In genomic region chr1:201500670-201501120, GRCh38 we compare ENCODE assay signal across 12 cellular contexts. TPM values are rescaled to one million over a fixed set of nuclear protein-coding genes. Genes with fewer than 3 reads are reported as not detected.
DNase-seq lines count a peak whose midpoint lies in the region; ATAC-seq and TF ChIP-seq lines count a peak whose summit lies in the region.
"Had no signal": no experiment of that assay in that cellular context is flagged by ENCODE, and none has a peak within 500 bp of the region (broad histone marks: within the 10 kb centered on the region; RNA-seq: fewer than 3 reads in every experiment).

No MANE protein-coding gene starts in this region.

- no peak overlapping the region for H3K4me3 Mint-ChIP-seq in dendritic cell treated with granulocyte-macrophage colony-stimulating factor and Interleukin-4, amounts not matched to agents 40 ng/mL and 50 ng/mL, for 4 days
- no peak overlapping the region for H3K4me3 Mint-ChIP-seq in naive thymus-derived CD4-positive, alpha-beta T cell
- H3K4me3 Mint-ChIP-seq: activated T-cell treated with anti-CD3 and anti-CD28 coated beads, Interleukin-2, amount 50 U/mL, for 72 hours; natural killer cell treated with Interleukin-12 subunit alpha and Interleukin-12 subunit beta and Interleukin-15 and Interleukin-18, amount 100 ng/mL, for 72 hours; T-helper 1 cell treated with Interleukin-12 subunit alpha and Interleukin-12 subunit beta and Interleukin-4 antibody, amounts not matched to agents 30 μg/mL and 1 μg/mL, for 36 hours had no signal

- no peaks in the 10 kb centered on the region for H3K9me3 ChIP-seq in HUES6 (ENCODE audit: control insufficient read depth, insufficient read depth, low read depth, low read length)
- no peaks in the 10 kb centered on the region for H3K9me3 ChIP-seq in liver (ENCODE audit: control insufficient read depth in 4 of 4, low read length in 3 of 4)
- H3K9me3 ChIP-seq in smooth muscle cell (replicated peaks; ENCODE audit: low read depth): no peaks in the 10 kb centered on the region
- no peaks in the 10 kb centered on the region for H3K9me3 ChIP-seq in naive thymus-derived CD4-positive, alpha-beta T cell (ENCODE audit: control insufficient read depth in 2 of 3, low read length in 3 of 3)

- 31% methylated on average over 4 of the region's 4 CpGs for WGBS in liver
- 66% methylated on average over 4 of the region's 4 CpGs for WGBS in smooth muscle cell (ENCODE audit: low lambda C conversion rate)

- POLR2A ChIA-PET in naive thymus-derived CD4-positive, alpha-beta T cell (lab: Charles Lee): no interaction called here

- peaks cover 68% of the 10 kb centered on the region for H3K36me3 Mint-ChIP-seq in dendritic cell treated with granulocyte-macrophage colony-stimulating factor and Interleukin-4, amounts not matched to agents 40 ng/mL and 50 ng/mL, for 4 days (ENCODE audit: low read depth)
- peaks cover 0 to 7% (median under 1%) of the 10 kb centered on the region in 5 donors for H3K36me3 Mint-ChIP-seq in naive thymus-derived CD4-positive, alpha-beta T cell
- H3K36me3 Mint-ChIP-seq: natural killer cell treated with Interleukin-12 subunit alpha and Interleukin-12 subunit beta and Interleukin-15 and Interleukin-18, amount 100 ng/mL, for 72 hours had no signal

- CTCF ChIA-PET in naive thymus-derived CD4-positive, alpha-beta T cell (lab: Charles Lee): interaction anchor here (0.6 to 4.3 kb wide), 3 partner anchors 11 to 460 kb away, joined by 9 to 29 read pairs (median 10); no protein-coding TSS in a partner anchor

- H4K20me1 ChIP-seq in smooth muscle cell (ENCODE audit: low read depth): peaks cover 47% of the 10 kb centered on the region

- TF ChIP-seq CTCF in liver (IDR thresholded peaks at IDR 0.05; ENCODE audit: low read depth, low read length, missing input control) (no peak), smooth muscle cell (IDR thresholded peaks at IDR 0.05; ENCODE audit: borderline replicate concordance, insufficient read depth, poor library complexity, severe bottlenecking) (no peak)

- no peaks in the 10 kb centered on the region for H3K27me3 Mint-ChIP-seq in dendritic cell treated with granulocyte-macrophage colony-stimulating factor and Interleukin-4, amounts not matched to agents 40 ng/mL and 50 ng/mL, for 4 days
- no peaks in the 10 kb centered on the region for H3K27me3 Mint-ChIP-seq in naive thymus-derived CD4-positive, alpha-beta T cell
- H3K27me3 Mint-ChIP-seq: natural killer cell treated with Interleukin-12 subunit alpha and Interleukin-12 subunit beta and Interleukin-15 and Interleukin-18, amount 100 ng/mL, for 72 hours had no signal

- H3K27me3 ChIP-seq in HUES6 (ENCODE audit: control insufficient read depth, insufficient read depth, low read length): no peaks in the 10 kb centered on the region
- H3K27me3 ChIP-seq in liver (ENCODE audit: control insufficient read depth in 4 of 4, insufficient read depth in 4 of 4, low read length in 3 of 4): no peaks in the 10 kb centered on the region
- no peaks in the 10 kb centered on the region for H3K27me3 ChIP-seq in smooth muscle cell (ENCODE audit: low read depth)
- no peaks in the 10 kb centered on the region for H3K27me3 ChIP-seq in naive thymus-derived CD4-positive, alpha-beta T cell (ENCODE audit: control insufficient read depth in 2 of 2, insufficient read depth in 2 of 2, low read length in 2 of 2)

- intact Hi-C loops in dendritic cell treated with granulocyte-macrophage colony-stimulating factor and Interleukin-4, amounts not matched to agents 40 ng/mL and 50 ng/mL, for 4 days (cut with micrococcal nuclease): no loop called here
- intact Hi-C loops in naive thymus-derived CD4-positive, alpha-beta T cell (cut with micrococcal nuclease): loop anchor here (10.0 kb wide), 2 partner anchors 476 to 486 kb away; partner anchors contain the start of gene KIF21B (in 1 of the 2)

- peaks cover 80% of the 10 kb centered on the region for H3K79me2 ChIP-seq in smooth muscle cell (ENCODE audit: low read depth)

- peak overlapping the region; percentile 32 for H3K27ac Mint-ChIP-seq in dendritic cell treated with granulocyte-macrophage colony-stimulating factor and Interleukin-4, amounts not matched to agents 40 ng/mL and 50 ng/mL, for 4 days
- H3K27ac Mint-ChIP-seq in naive thymus-derived CD4-positive, alpha-beta T cell: no peak overlapping the region
- H3K27ac Mint-ChIP-seq: activated T-cell treated with anti-CD3 and anti-CD28 coated beads, Interleukin-2, amount 50 U/mL, for 72 hours; natural killer cell treated with Interleukin-12 subunit alpha and Interleukin-12 subunit beta and Interleukin-15 and Interleukin-18, amount 100 ng/mL, for 72 hours; T-helper 1 cell treated with Interleukin-12 subunit alpha and Interleukin-12 subunit beta and Interleukin-4 antibody, amounts not matched to agents 30 μg/mL and 1 μg/mL, for 36 hours had no signal

- H3K4me1 ChIP-seq in HUES6 (ENCODE audit: control insufficient read depth, insufficient read depth, low read length) (peaks cover 55% of the 10 kb centered on the region), liver (ENCODE audit: control insufficient read depth in 4 of 4, insufficient read depth in 4 of 4, low read length in 3 of 4) (peaks cover 30 to 92% (median 88%) of the 10 kb centered on the region in 4 donors), smooth muscle cell (ENCODE audit: low read depth) (peaks cover 50% of the 10 kb centered on the region)
- H3K4me1 ChIP-seq in naive thymus-derived CD4-positive, alpha-beta T cell (ENCODE audit: control insufficient read depth in 2 of 2, insufficient read depth in 2 of 2, low read length in 2 of 2): peaks cover 3 to 8% of the 10 kb centered on the region in 2 donors

- H3K9me3 Mint-ChIP-seq in dendritic cell treated with granulocyte-macrophage colony-stimulating factor and Interleukin-4, amounts not matched to agents 40 ng/mL and 50 ng/mL, for 4 days: no peaks in the 10 kb centered on the region
- no peaks in the 10 kb centered on the region for H3K9me3 Mint-ChIP-seq in naive thymus-derived CD4-positive, alpha-beta T cell
- H3K9me3 Mint-ChIP-seq: activated T-cell treated with anti-CD3 and anti-CD28 coated beads, Interleukin-2, amount 50 U/mL, for 72 hours; natural killer cell treated with Interleukin-12 subunit alpha and Interleukin-12 subunit beta and Interleukin-15 and Interleukin-18, amount 100 ng/mL, for 72 hours; T-helper 1 cell treated with Interleukin-12 subunit alpha and Interleukin-12 subunit beta and Interleukin-4 antibody, amounts not matched to agents 30 μg/mL and 1 μg/mL, for 36 hours had no signal

- DNase-seq in smooth muscle cell (lab: John Stamatoyannopoulos, UW; ENCODE audit: unreplicated experiment) (no peak), NCI-H510A treated with DMSO at 0.1 percent for 48 hours (lab: John Stamatoyannopoulos, UW) (no peak), GOT3 (lab: John Stamatoyannopoulos, UW) (no peak)
- no peak for DNase-seq in naive thymus-derived CD4-positive, alpha-beta T cell
- DNase-seq: activated T-cell treated with anti-CD3 and anti-CD28 coated beads, Interleukin-2, amount 50 U/mL, for 72 hours; Calu3 had no signal

- H3K4me3 ChIP-seq in HUES6 (ENCODE audit: low read depth, low read length) (no peak overlapping the region), liver (ENCODE audit: low read depth in 1 of 3, low read length in 3 of 3) (peak overlapping the region; percentile 1 to 20 (median 5)), smooth muscle cell (no peak overlapping the region)
- H3K4me3 ChIP-seq in naive thymus-derived CD4-positive, alpha-beta T cell (ENCODE audit: low read length): no peak overlapping the region

- H3F3A ChIP-seq in smooth muscle cell (ENCODE audit: low read depth): peaks cover 37% of the 10 kb centered on the region

- H3K36me3 ChIP-seq in HUES6 (ENCODE audit: control insufficient read depth, insufficient read depth, low read length): no peaks in the 10 kb centered on the region
- H3K36me3 ChIP-seq in liver (ENCODE audit: control insufficient read depth in 4 of 4, insufficient read depth in 3 of 4, low read depth in 1 of 4, low read length in 3 of 4): peaks cover 0 to under 1% (median 0%) of the 10 kb centered on the region in 4 donors
- H3K36me3 ChIP-seq in smooth muscle cell (ENCODE audit: low read depth): no peaks in the 10 kb centered on the region
- H3K36me3 ChIP-seq in naive thymus-derived CD4-positive, alpha-beta T cell (ENCODE audit: control insufficient read depth in 2 of 3, insufficient read depth in 3 of 3, low read length in 3 of 3): peaks cover 0 to 7% (median 0%) of the 10 kb centered on the region in 3 experiments

- no peak for ATAC-seq in naive thymus-derived CD4-positive, alpha-beta T cell
- no peak for ATAC-seq in GM21515 (IDR thresholded peaks at IDR 0.05; ENCODE audit: unreplicated experiment)
- ATAC-seq: activated T-cell treated with anti-CD3 and anti-CD28 coated beads, Interleukin-2, amount 50 U/mL, for 72 hours; natural killer cell treated with Interleukin-12 subunit alpha and Interleukin-12 subunit beta and Interleukin-15 and Interleukin-18, amount 100 ng/mL, for 72 hours had no signal

- no peak overlapping the region for H2AFZ ChIP-seq in smooth muscle cell (ENCODE audit: low read depth)

- TF ChIP-seq RAD21 in liver (IDR thresholded peaks at IDR 0.05): peak in 1 of 2 donors; percentile 46

- H3K4me2 ChIP-seq in smooth muscle cell: peak overlapping the region; percentile 63

- peak overlapping the region; percentile 43 for H3K9ac ChIP-seq in HUES6 (ENCODE audit: low read length)
- peak overlapping the region in 1 of 2 donors; percentile 47 for H3K9ac ChIP-seq in liver (ENCODE audit: low read depth in 1 of 2, low read length in 2 of 2)
- peak overlapping the region; percentile 17 for H3K9ac ChIP-seq in smooth muscle cell (ENCODE audit: low read depth)

- H3K4me1 Mint-ChIP-seq in dendritic cell treated with granulocyte-macrophage colony-stimulating factor and Interleukin-4, amounts not matched to agents 40 ng/mL and 50 ng/mL, for 4 days (ENCODE audit: low read depth): peaks cover 74% of the 10 kb centered on the region
- H3K4me1 Mint-ChIP-seq in naive thymus-derived CD4-positive, alpha-beta T cell: peaks cover 23 to 35% (median 28%) of the 10 kb centered on the region in 7 donors

- peak overlapping the region; percentile 20; the same call in 1 of the 2 replicates for H3K27ac ChIP-seq in HUES6 (ENCODE audit: low read depth, low read length)
- H3K27ac ChIP-seq in liver (ENCODE audit: low read depth in 1 of 2, low read length in 2 of 2): peak overlapping the region; percentile 81 to 93
- peak overlapping the region; percentile 53 for H3K27ac ChIP-seq in smooth muscle cell (ENCODE audit: low read depth)
- no peak overlapping the region for H3K27ac ChIP-seq in naive thymus-derived CD4-positive, alpha-beta T cell (ENCODE audit: low read depth, low read length)

RNA-seq across cellular contexts. Expression of gene CSRP1, which starts 6.2 kb away (rescaled TPM):
- total RNA-seq in liver (10 to 100 TPM; 42.7 to 96.9 TPM), smooth muscle cell (317 and 345 TPM in 2 replicates)
- polyA plus RNA-seq in liver (10 to 100 TPM; 49.3 to 87.2 TPM), smooth muscle cell (202 and 215 TPM in 2 replicates)
- 10 to 100 TPM; 24.2 to 83.1 (median 37.7) TPM for total RNA-seq in naive thymus-derived CD4-positive, alpha-beta T cell
- polyA plus RNA-seq in naive thymus-derived CD4-positive, alpha-beta T cell: 10 to 100 TPM; 43.6 to 52.0 TPM

RNA-seq across cellular contexts. Expression of gene PHLDA3, which starts 31.7 kb away (rescaled TPM):
- total RNA-seq in liver: 1 to 10 TPM in 1 of 2 donors, under 1 TPM in 1; 0.67 to 1.4 TPM
- polyA plus RNA-seq in liver: 1 to 10 TPM in 1 of 2 donors, under 1 TPM in 1; 0.36 to 2.2 TPM
- 87.8 and 130 TPM in 2 replicates for total RNA-seq in smooth muscle cell
- 340 and 343 TPM in 2 replicates for polyA plus RNA-seq in smooth muscle cell
- total RNA-seq in naive thymus-derived CD4-positive, alpha-beta T cell: 10 to 100 TPM in 1 of 5 experiments, 1 to 10 TPM in 2, under 1 TPM in 2; 0.19 to 22.4 (median 1.1) TPM
- under 1 TPM in 1 of 2 donors, not detected in 1; 0.13 TPM for polyA plus RNA-seq in naive thymus-derived CD4-positive, alpha-beta T cell

RNA-seq across cellular contexts. Expression of gene NAV1, which starts 38.2 kb away (rescaled TPM):
- total RNA-seq in liver: 1 to 10 TPM; 1.2 to 2.0 TPM
- 1 to 10 TPM; 1.1 to 1.4 TPM for polyA plus RNA-seq in liver
- 52.3 and 60.1 TPM in 2 replicates for total RNA-seq in smooth muscle cell
- polyA plus RNA-seq in smooth muscle cell: 65.2 and 71.1 TPM in 2 replicates
- 10 to 100 TPM in 1 of 5 experiments, 1 to 10 TPM in 4; 2.3 to 10.8 (median 4.4) TPM for total RNA-seq in naive thymus-derived CD4-positive, alpha-beta T cell
- under 1 TPM; 0.18 to 0.91 TPM for polyA plus RNA-seq in naive thymus-derived CD4-positive, alpha-beta T cell

Comparison
In these comparisons a context has a peak if more than half of its experiments do, and no peak if none do; other contexts are left out.
1. H3K4me3 ChIP-seq: peak in liver (3 of 3); none in HUES6 (single experiment), smooth muscle cell (single experiment) and naive thymus-derived CD4-positive, alpha-beta T cell (single experiment).